In genomic region chr3:77149382-77149781, GRCh38 we compare ENCODE assay signal across 21 cellular contexts.
"Had no signal": no experiment of that assay in that cellular context is flagged by ENCODE, and none has a peak within 500 bp of the region (broad histone marks: within the 10 kb centered on the region; RNA-seq: fewer than 3 reads in every experiment).

No MANE protein-coding gene starts in this region.

- ATAC-seq: activated CD4-positive, alpha-beta T cell treated with anti-CD3 and anti-CD28 coated beads for 36 hours; activated T-helper 17 cell treated with anti-CD3 and anti-CD28 coated beads, Interleukin-2, amount 50 U/mL, for 72 hours; T-cell had no signal

- H3K4me3 Mint-ChIP-seq: activated CD4-positive, alpha-beta memory T cell treated with anti-CD3 and anti-CD28 coated beads, Interleukin-2, amount 10 ng/mL, durations not matched to agents 7 days and 5 days; activated CD4-positive, alpha-beta T cell treated with anti-CD3 and anti-CD28 coated beads for 36 hours; activated naive CD4-positive, alpha-beta T cell treated with anti-CD3 and anti-CD28 coated beads for 36 hours; activated naive CD8-positive, alpha-beta T cell treated with anti-CD3 and anti-CD28 coated beads for 36 hours; activated T-helper 17 cell treated with anti-CD3 and anti-CD28 coated beads, Interleukin-2, amount 50 U/mL, for 72 hours; T-cell had no signal

- H3K27me3 Mint-ChIP-seq: activated CD4-positive, alpha-beta memory T cell treated with anti-CD3 and anti-CD28 coated beads, Interleukin-2, amount 10 ng/mL, durations not matched to agents 7 days and 5 days; activated CD4-positive, alpha-beta T cell treated with anti-CD3 and anti-CD28 coated beads for 36 hours; activated naive CD8-positive, alpha-beta T cell treated with anti-CD3 and anti-CD28 coated beads for 36 hours; activated T-helper 17 cell treated with anti-CD3 and anti-CD28 coated beads, Interleukin-2, amount 50 U/mL, for 72 hours; T-cell had no signal

- DNase-seq: activated CD4-positive, alpha-beta memory T cell treated with anti-CD3 and anti-CD28 coated beads, Interleukin-2, amount 10 ng/mL, durations not matched to agents 7 days and 5 days; activated CD4-positive, alpha-beta T cell treated with anti-CD3 and anti-CD28 coated beads for 36 hours; activated CD4-positive, alpha-beta T cell treated with anti-CD3 and anti-CD28 coated beads, Interleukin-2, amount 50 U/mL, for 1 hour; activated gamma-delta T cell; activated naive CD4-positive, alpha-beta T cell treated with anti-CD3 and anti-CD28 coated beads for 36 hours; activated naive CD8-positive, alpha-beta T cell treated with anti-CD3 and anti-CD28 coated beads for 36 hours; activated T-cell treated with anti-CD3 and anti-CD28 coated beads for 4 hours; activated T-cell treated with anti-CD3 and anti-CD28 coated beads, Interleukin-2, amount 50 U/mL, for 48 hours; cerebellar nuclear complex; KG1; NCI-H1048; NCI-H146; NCI-H2081 treated with DMSO at 0.1 percent for 48 hours; NCI-H446; NCI-H524; NCI-H774; SIG-M5; T-cell; T-helper 2 cell; T1000 had no signal

- H3K27ac Mint-ChIP-seq: activated CD4-positive, alpha-beta memory T cell treated with anti-CD3 and anti-CD28 coated beads, Interleukin-2, amount 10 ng/mL, durations not matched to agents 7 days and 5 days; activated CD4-positive, alpha-beta T cell treated with anti-CD3 and anti-CD28 coated beads for 36 hours; activated naive CD4-positive, alpha-beta T cell treated with anti-CD3 and anti-CD28 coated beads for 36 hours; activated naive CD8-positive, alpha-beta T cell treated with anti-CD3 and anti-CD28 coated beads for 36 hours; activated T-helper 17 cell treated with anti-CD3 and anti-CD28 coated beads, Interleukin-2, amount 50 U/mL, for 72 hours; T-cell had no signal

- H3K36me3 Mint-ChIP-seq: activated naive CD8-positive, alpha-beta T cell treated with anti-CD3 and anti-CD28 coated beads for 36 hours; T-cell had no signal

- H3K4me1 Mint-ChIP-seq: activated CD4-positive, alpha-beta memory T cell treated with anti-CD3 and anti-CD28 coated beads, Interleukin-2, amount 10 ng/mL, durations not matched to agents 7 days and 5 days; activated CD4-positive, alpha-beta T cell treated with anti-CD3 and anti-CD28 coated beads for 36 hours; activated naive CD8-positive, alpha-beta T cell treated with anti-CD3 and anti-CD28 coated beads for 36 hours; activated T-helper 17 cell treated with anti-CD3 and anti-CD28 coated beads, Interleukin-2, amount 50 U/mL, for 72 hours; T-cell had no signal
